Comparison of ENCODE assay signal across 1 cellular context in genomic region chr11:6483015-6483414, GRCh38.
TF ChIP-seq lines count a peak whose summit lies in the region.

No MANE protein-coding gene starts in this region.

TF ChIP-seq in GM12878, 131 proteins besides CTCF, POLR2A, EP300 and RAD21:
- no peak for TF ChIP-seq ESRRA (IDR thresholded peaks at IDR 0.05; ENCODE audit: low read length)
- no peak for TF ChIP-seq NFYA (IDR thresholded peaks at IDR 0.05; ENCODE audit: borderline replicate concordance, low read depth, low read length)
- no peak for TF ChIP-seq CHD2 (IDR thresholded peaks at IDR 0.05; ENCODE audit: borderline replicate concordance, low read depth, low read length)
- TF ChIP-seq NR2C1 (IDR thresholded peaks at IDR 0.05): no peak
- TF ChIP-seq SPI1 (IDR thresholded peaks at IDR 0.05; ENCODE audit: borderline replicate concordance, insufficient read depth, low read depth, low read length): no peak
- no peak for TF ChIP-seq USF1 (IDR thresholded peaks at IDR 0.05; ENCODE audit: borderline replicate concordance, extremely low read length, insufficient read depth, low read depth, low read length)
- TF ChIP-seq FOS (IDR thresholded peaks at IDR 0.05; ENCODE audit: borderline replicate concordance, extremely low read depth, insufficient read length): no peak
- TF ChIP-seq MXI1 (IDR thresholded peaks at IDR 0.05; ENCODE audit: low read depth, low read length): no peak
- no peak for TF ChIP-seq MYB (IDR thresholded peaks at IDR 0.05; ENCODE audit: borderline replicate concordance, low read depth, low read length)
- TF ChIP-seq ZNF207 (IDR thresholded peaks at IDR 0.05; ENCODE audit: borderline replicate concordance): no peak
- no peak for TF ChIP-seq ZNF622 (IDR thresholded peaks at IDR 0.05)
- no peak for TF ChIP-seq EED (IDR thresholded peaks at IDR 0.05; ENCODE audit: low read depth)
- no peak for TF ChIP-seq CBFB (IDR thresholded peaks at IDR 0.05; ENCODE audit: low read depth)
TF ChIP-seq in GM12878: peak in this region for 0.
